In the genomic region with DNA sequence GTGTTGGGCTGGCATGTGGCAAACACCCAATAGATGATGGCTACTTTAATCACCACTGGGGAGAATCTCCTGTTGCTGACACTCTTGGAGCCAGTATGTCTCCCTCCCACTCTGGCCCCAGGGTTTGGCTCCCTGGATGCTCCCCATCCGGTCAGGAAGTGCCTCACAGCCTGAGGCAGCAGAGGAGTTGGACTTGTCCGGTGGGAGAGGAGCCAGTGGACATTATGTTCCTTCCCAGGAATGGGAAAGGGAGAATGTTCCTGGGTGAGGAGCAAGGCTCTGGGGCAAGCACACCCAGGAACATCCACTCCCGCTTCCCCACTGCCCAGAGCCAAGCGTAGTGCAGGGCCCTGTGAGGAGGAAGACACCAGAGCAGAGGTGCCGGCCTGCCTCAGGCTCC, we compare ENCODE assay signal across 12 cellular contexts.
A peak's percentile ranks its signal among the peaks of the same experiment; 100 is the strongest.
DNase-seq lines count a peak whose midpoint lies in the region; ATAC-seq and TF ChIP-seq lines count a peak whose summit lies in the region.
"Had no signal": no experiment of that assay in that cellular context is flagged by ENCODE, and none has a peak within 500 bp of the region (broad histone marks: within the 10 kb centered on the region; RNA-seq: fewer than 3 reads in every experiment).

No MANE protein-coding gene starts in this region.

- H3K9me3 ChIP-seq in RWPE2 (ENCODE audit: severe bottlenecking) (peaks cover 2% of the 10 kb centered on the region), fibroblast of lung (ENCODE audit: control insufficient read depth, insufficient read depth, low read depth, low read length) (no peaks in the 10 kb centered on the region)

- H3K4me1 ChIP-seq in RWPE2 (ENCODE audit: insufficient read depth, poor library complexity, severe bottlenecking) (peaks cover 13% of the 10 kb centered on the region), fibroblast of lung (ENCODE audit: control insufficient read depth, extremely low read depth, insufficient read depth, low read length) (peaks cover 4% of the 10 kb centered on the region)

- ATAC-seq in RWPE2 (ENCODE audit: low read depth) (peak; percentile 84), HG02852 (IDR thresholded peaks at IDR 0.05; ENCODE audit: unreplicated experiment) (no peak), HG03196 (IDR thresholded peaks at IDR 0.05; ENCODE audit: unreplicated experiment) (no peak)
- ATAC-seq: activated CD4-positive, alpha-beta T cell treated with anti-CD3 and anti-CD28 coated beads for 36 hours; activated naive CD4-positive, alpha-beta T cell treated with anti-CD3 and anti-CD28 coated beads, Interleukin-2, amount 50 U/mL, for 72 hours had no signal

- H2AFZ ChIP-seq in fibroblast of lung (ENCODE audit: low read length) = peak overlapping the region; percentile 65

- no peak overlapping the region for H3K4me2 ChIP-seq in fibroblast of lung (ENCODE audit: extremely low read depth, insufficient read depth, low read length)

- H3K36me3 ChIP-seq in RWPE2 (ENCODE audit: low read depth) (no peaks in the 10 kb centered on the region), fibroblast of lung (ENCODE audit: control insufficient read depth, insufficient read depth, low read length) (no peaks in the 10 kb centered on the region)

- TF ChIP-seq CTCF in RWPE2 (IDR thresholded peaks at IDR 0.05; ENCODE audit: poor library complexity, severe bottlenecking) = no peak
- TF ChIP-seq CTCF in fibroblast of lung (conservative IDR thresholded peaks at IDR 0.05 in 1 of 2, IDR thresholded peaks at IDR 0.05 in 1 of 2; ENCODE audit: low read depth in 1 of 2, low read length in 2 of 2) = no peak

- H3K27ac ChIP-seq in RWPE2 (ENCODE audit: poor library complexity, severe bottlenecking) = peak overlapping the region; percentile 63
- H3K27ac ChIP-seq in fibroblast of lung (ENCODE audit: insufficient read depth, low read length) = no peak overlapping the region

- H3K79me2 ChIP-seq in fibroblast of lung (ENCODE audit: control insufficient read depth, insufficient read depth, low read length) = no peaks in the 10 kb centered on the region

- H3K4me3 ChIP-seq in RWPE2 (ENCODE audit: severe bottlenecking) = no peak overlapping the region
- no peak overlapping the region for H3K4me3 ChIP-seq in fibroblast of lung (replicated peaks in 1 of 4; ENCODE audit: control extremely low read depth in 1 of 4, insufficient read depth in 1 of 4, low read depth in 3 of 4, low read length in 4 of 4)

- no peaks in the 10 kb centered on the region for H4K20me1 ChIP-seq in fibroblast of lung (ENCODE audit: control insufficient read depth, extremely low read depth, insufficient read depth, low read length)

- H3K27me3 ChIP-seq in RWPE2 (ENCODE audit: insufficient read depth, poor library complexity, severe bottlenecking) (no peaks in the 10 kb centered on the region), fibroblast of lung (ENCODE audit: control insufficient read depth, insufficient read depth, low read length) (no peaks in the 10 kb centered on the region)

- H3K9ac ChIP-seq in fibroblast of lung (ENCODE audit: insufficient read depth, low read length) = no peak overlapping the region

- DNase-seq in A172 (ENCODE audit: low spot score) (peak; percentile 80), RWPE2 (ENCODE audit: low spot score) (peak; percentile 77), fibroblast of lung (ENCODE audit: low read depth in 2 of 2) (peak; percentile 37 to 76), mucosa of gallbladder (ENCODE audit: low spot score) (peak; percentile 36), OCI-M1 (lab: John Stamatoyannopoulos, UW) (no peak), NCI-H526 treated with DMSO at 0.1 percent for 48 hours (lab: John Stamatoyannopoulos, UW) (no peak)
- DNase-seq: activated CD4-positive, alpha-beta T cell treated with anti-CD3 and anti-CD28 coated beads for 36 hours; NCI-H2029; SHP77 treated with DMSO at 0.1 percent for 48 hours had no signal

Comparison
In these comparisons a context has a peak if more than half of its experiments do, and no peak if none do; other contexts are left out.
1. DNase-seq: peak in A172 (single experiment), RWPE2 (single experiment), fibroblast of lung (2 of 2) and mucosa of gallbladder (single experiment); none in OCI-M1 (single experiment) and NCI-H526 treated with DMSO at 0.1 percent for 48 hours (single experiment).